In the genomic region with DNA sequence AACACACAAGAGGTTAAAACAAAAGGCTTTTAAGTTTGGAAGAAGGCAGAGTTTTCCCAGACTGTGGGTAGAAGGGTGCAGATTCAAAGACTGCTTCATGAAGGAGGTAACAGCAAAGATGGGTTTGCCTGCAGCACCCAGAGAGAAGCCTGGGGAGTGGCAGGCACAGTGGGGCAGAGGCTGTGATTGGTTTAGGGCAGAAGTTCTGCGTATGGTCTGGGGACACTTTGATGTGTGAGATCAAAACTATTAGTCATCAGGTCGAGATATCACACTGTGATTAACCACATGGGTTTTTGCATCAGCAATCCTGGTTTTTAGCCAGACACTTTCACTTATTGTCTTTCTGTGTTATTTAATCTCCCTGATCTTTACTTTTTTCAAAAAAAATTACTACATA, we compare ENCODE assay signal across 13 cellular contexts.
DNase-seq lines count a peak whose midpoint lies in the region; ATAC-seq and TF ChIP-seq lines count a peak whose summit lies in the region.
"Had no signal": no experiment of that assay in that cellular context is flagged by ENCODE, and none has a peak within 500 bp of the region (broad histone marks: within the 10 kb centered on the region; RNA-seq: fewer than 3 reads in every experiment).

No MANE protein-coding gene starts in this region.

- H3K36me3 Mint-ChIP-seq in activated naive CD4-positive, alpha-beta T cell treated with anti-CD3 and anti-CD28 coated beads for 36 hours (ENCODE audit: low read depth): no peaks in the 10 kb centered on the region
- H3K36me3 Mint-ChIP-seq: memory B cell had no signal

- DNase-seq in GM13977 (ENCODE audit: low spot score): peak; percentile 29
- peak; percentile 45 for DNase-seq in T follicular helper cell (ENCODE audit: low read depth)
- peak; percentile 68 for DNase-seq in activated naive CD4-positive, alpha-beta T cell treated with anti-CD3 and anti-CD28 coated beads for 36 hours
- DNase-seq in stimulated activated CD4-positive, alpha-beta T cell treated with anti-CD3 and anti-CD28 coated beads, Interleukin-1b, Interleukin-23, amount 100 ng/mL, for 24 hours (ENCODE audit: low read depth in 4 of 4, low spot score in 1 of 4): peak in 3 of 4 experiments; percentile 3 to 38 (median 25)
- DNase-seq in HuH-7 (ENCODE audit: low spot score): no peak
- no peak for DNase-seq in iPS-NIHi7 (ENCODE audit: extremely low spot score)
- no peak for DNase-seq in NCI-H82 treated with DMSO at 0.1 percent for 48 hours (lab: John Stamatoyannopoulos, UW; ENCODE audit: unreplicated experiment)
- DNase-seq: COR-L47, heart right ventricle, NCI-H1092, retina had no signal

- no peak overlapping the region for H3K27ac Mint-ChIP-seq in activated naive CD4-positive, alpha-beta T cell treated with anti-CD3 and anti-CD28 coated beads for 36 hours
- H3K27ac Mint-ChIP-seq: memory B cell had no signal

- peaks cover 6% of the 10 kb centered on the region for H3K27me3 Mint-ChIP-seq in activated naive CD4-positive, alpha-beta T cell treated with anti-CD3 and anti-CD28 coated beads for 36 hours (ENCODE audit: low read depth)

- H3K4me3 Mint-ChIP-seq in activated naive CD4-positive, alpha-beta T cell treated with anti-CD3 and anti-CD28 coated beads for 36 hours: no peak overlapping the region
- H3K4me3 Mint-ChIP-seq: memory B cell had no signal

- no peak for TF ChIP-seq CTCF in GM13977 (IDR thresholded peaks at IDR 0.05; ENCODE audit: extremely low read depth, insufficient read depth, missing control alignments)

- CTCF ChIA-PET in activated naive CD4-positive, alpha-beta T cell treated with anti-CD3 and anti-CD28 coated beads for 36 hours (lab: Charles Lee): no interaction called here

- H3K4me1 Mint-ChIP-seq in activated naive CD4-positive, alpha-beta T cell treated with anti-CD3 and anti-CD28 coated beads for 36 hours (ENCODE audit: low read depth): peaks cover 4% of the 10 kb centered on the region
- H3K4me1 Mint-ChIP-seq: memory B cell had no signal

- H3K9me3 Mint-ChIP-seq in activated naive CD4-positive, alpha-beta T cell treated with anti-CD3 and anti-CD28 coated beads for 36 hours: peaks cover 6% of the 10 kb centered on the region

- no peak for ATAC-seq in GM19455 (IDR thresholded peaks at IDR 0.05; ENCODE audit: unreplicated experiment)
- ATAC-seq: heart right ventricle had no signal

- in situ Hi-C loops in GM13977 (cut with MboI; ENCODE audit: low pct_unique_long_range_greater_than_20kb, low sequenced_read_pairs, unreplicated experiment): no loop called here

- intact Hi-C loops in activated naive CD4-positive, alpha-beta T cell treated with anti-CD3 and anti-CD28 coated beads for 36 hours (cut with micrococcal nuclease): loop anchor here (1.0 to 5.0 kb wide), 2 partner anchors 16 to 86 kb away; no protein-coding TSS in a partner anchor

Comparison
In these comparisons a context has a peak if more than half of its experiments do, and no peak if none do; other contexts are left out.
1. DNase-seq: peak in GM13977 (single experiment), T follicular helper cell (single experiment), activated naive CD4-positive, alpha-beta T cell treated with anti-CD3 and anti-CD28 coated beads for 36 hours (single experiment) and stimulated activated CD4-positive, alpha-beta T cell treated with anti-CD3 and anti-CD28 coated beads, Interleukin-1b, Interleukin-23, amount 100 ng/mL, for 24 hours (3 of 4); none in HuH-7 (single experiment), iPS-NIHi7 (single experiment) and NCI-H82 treated with DMSO at 0.1 percent for 48 hours (single experiment).